9 cellular contexts compared by ENCODE assay signal in genomic region chr11:78039391-78039918, GRCh38. TPM values are rescaled to one million over a fixed set of nuclear protein-coding genes. Genes with fewer than 3 reads are reported as not detected.
A peak's percentile ranks its signal among the peaks of the same experiment; 100 is the strongest.
DNase-seq lines count a peak whose midpoint lies in the region; ATAC-seq and TF ChIP-seq lines count a peak whose summit lies in the region.
"Had no signal": no experiment of that assay in that cellular context is flagged by ENCODE, and none has a peak within 500 bp of the region (broad histone marks: within the 10 kb centered on the region; RNA-seq: fewer than 3 reads in every experiment).

No MANE protein-coding gene starts in this region.

- peak overlapping the region; percentile 32; the same call in 1 of the 2 replicates for H3K4me3 ChIP-seq in SJCRH30
- no peak overlapping the region for H3K4me3 ChIP-seq in fibroblast of lung (replicated peaks in 1 of 4; ENCODE audit: control extremely low read depth in 1 of 4, insufficient read depth in 1 of 4, low read depth in 3 of 4, low read length in 4 of 4)
- H3K4me3 ChIP-seq in stomach: no peak overlapping the region

- no peak for TF ChIP-seq EP300 in stomach (IDR thresholded peaks at IDR 0.05)

- in situ Hi-C loops in ACHN (cut with HindIII; ENCODE audit: low pct_ligation_motif_present, low pct_unique_long_range_greater_than_20kb, low sequenced_read_pairs): no loop called here

- H3K4me1 Mint-ChIP-seq in T-helper 1 cell treated with Interleukin-12 subunit alpha and Interleukin-12 subunit beta and Interleukin-4 antibody, amounts not matched to agents 30 μg/mL and 1 μg/mL, for 36 hours (ENCODE audit: low read depth): peaks cover 10% of the 10 kb centered on the region

- intact Hi-C loops in stomach (cut with DNase I; ENCODE audit: low total_unique reads): no loop called here

- no peaks in the 10 kb centered on the region for H3K9me3 ChIP-seq in SJCRH30 (replicated peaks)
- no peaks in the 10 kb centered on the region for H3K9me3 ChIP-seq in fibroblast of lung (ENCODE audit: control insufficient read depth, insufficient read depth, low read depth, low read length)
- H3K9me3 ChIP-seq in stomach: no peaks in the 10 kb centered on the region

- TF ChIP-seq CTCF in fibroblast of lung (conservative IDR thresholded peaks at IDR 0.05 in 1 of 2, IDR thresholded peaks at IDR 0.05 in 1 of 2; ENCODE audit: low read depth in 1 of 2, low read length in 2 of 2): no peak
- TF ChIP-seq CTCF in stomach (IDR thresholded peaks at IDR 0.05): no peak

- H3K36me3 ChIP-seq in SJCRH30 (no peaks in the 10 kb centered on the region), fibroblast of lung (ENCODE audit: control insufficient read depth, insufficient read depth, low read length) (no peaks in the 10 kb centered on the region), stomach (no peaks in the 10 kb centered on the region)

- peak overlapping the region; percentile 16 for H3K27ac Mint-ChIP-seq in T-helper 1 cell treated with Interleukin-12 subunit alpha and Interleukin-12 subunit beta and Interleukin-4 antibody, amounts not matched to agents 30 μg/mL and 1 μg/mL, for 36 hours

- no peak for TF ChIP-seq POLR2A in stomach (IDR thresholded peaks at IDR 0.05)

- no peaks in the 10 kb centered on the region for H3K79me2 ChIP-seq in fibroblast of lung (ENCODE audit: control insufficient read depth, insufficient read depth, low read length)

- no peaks in the 10 kb centered on the region for H3K27me3 Mint-ChIP-seq in T-helper 1 cell treated with Interleukin-12 subunit alpha and Interleukin-12 subunit beta and Interleukin-4 antibody, amounts not matched to agents 30 μg/mL and 1 μg/mL, for 36 hours (ENCODE audit: low read depth)

- H3K4me1 ChIP-seq in SJCRH30 (peaks cover 63% of the 10 kb centered on the region), fibroblast of lung (ENCODE audit: control insufficient read depth, extremely low read depth, insufficient read depth, low read length) (peaks cover 16% of the 10 kb centered on the region), stomach (peaks cover 42 to 48% (median 46%) of the 10 kb centered on the region in 4 donors)

- H3K27ac ChIP-seq in SJCRH30 (peak overlapping the region; percentile 89), fibroblast of lung (ENCODE audit: insufficient read depth, low read length) (peak overlapping the region; percentile 89), stomach (peak overlapping the region; percentile 60 to 85 (median 72))

- no peaks in the 10 kb centered on the region for H3K36me3 Mint-ChIP-seq in T-helper 1 cell treated with Interleukin-12 subunit alpha and Interleukin-12 subunit beta and Interleukin-4 antibody, amounts not matched to agents 30 μg/mL and 1 μg/mL, for 36 hours (ENCODE audit: low read depth)

- no peaks in the 10 kb centered on the region for H3K27me3 ChIP-seq in SJCRH30
- no peaks in the 10 kb centered on the region for H3K27me3 ChIP-seq in fibroblast of lung (ENCODE audit: control insufficient read depth, insufficient read depth, low read length)
- no peaks in the 10 kb centered on the region for H3K27me3 ChIP-seq in stomach

- no peak overlapping the region for H3K4me3 Mint-ChIP-seq in T-helper 1 cell treated with Interleukin-12 subunit alpha and Interleukin-12 subunit beta and Interleukin-4 antibody, amounts not matched to agents 30 μg/mL and 1 μg/mL, for 36 hours

- H2AFZ ChIP-seq in fibroblast of lung (ENCODE audit: low read length): peak overlapping the region; percentile 82

- H3K4me2 ChIP-seq in fibroblast of lung (ENCODE audit: extremely low read depth, insufficient read depth, low read length): peak overlapping the region; percentile 69

- H4K20me1 ChIP-seq in fibroblast of lung (ENCODE audit: control insufficient read depth, extremely low read depth, insufficient read depth, low read length): no peaks in the 10 kb centered on the region

- ATAC-seq in GM21447 (IDR thresholded peaks at IDR 0.05; ENCODE audit: unreplicated experiment): no peak

- no peaks in the 10 kb centered on the region for H3K9me3 Mint-ChIP-seq in T-helper 1 cell treated with Interleukin-12 subunit alpha and Interleukin-12 subunit beta and Interleukin-4 antibody, amounts not matched to agents 30 μg/mL and 1 μg/mL, for 36 hours

- no peak for DNase-seq in T-helper 1 cell
- no peak for DNase-seq in SJCRH30
- DNase-seq in fibroblast of lung (ENCODE audit: low read depth in 2 of 2): no peak
- DNase-seq in stomach: no peak
- no peak for DNase-seq in ACHN
- DNase-seq in activated CD4-positive, alpha-beta T cell treated with anti-CD3 and anti-CD28 coated beads for 4 hours: no peak

- no peak overlapping the region for H3K9ac ChIP-seq in fibroblast of lung (ENCODE audit: insufficient read depth, low read length)

- 72 to 90% (median 86%) methylated on average over 4 of the region's 4 CpGs for WGBS in stomach, 5 donors

RNA-seq across cellular contexts. Expression of gene KCTD14, which starts 16.4 kb away (rescaled TPM):
- 0.15 and 0.24 TPM in 2 replicates for total RNA-seq in SJCRH30 (2014; rRNA removed; shearing (Covaris generic))
- total RNA-seq in fibroblast of lung (0.33 and 0.77 TPM in 2 replicates), stomach (10 to 100 TPM in 4 of 5 donors, 1 to 10 TPM in 1; 2.3 to 62.0 (median 14.7) TPM)
- polyA plus RNA-seq in fibroblast of lung (2.5 and 3.2 TPM in 2 replicates), stomach (10 to 100 TPM in 2 of 3 donors, 1 to 10 TPM in 1; 8.9 to 27.2 (median 13.3) TPM)
- polyA plus RNA-seq in fibroblast of lung (2012): 1.2 and 1.9 TPM in 2 replicates
- 2.2 and 5.9 TPM in 2 replicates for polyA minus RNA-seq in fibroblast of lung (ENCODE audit: low replicate concordance)

RNA-seq across cellular contexts. Expression of gene THRSP, which starts 24.2 kb away (rescaled TPM):
- total RNA-seq in SJCRH30 (2014; rRNA removed; shearing (Covaris generic)): not detected in 2 replicates
- total RNA-seq in fibroblast of lung (under 0.01 TPM in 1 of 2 replicates, not detected in the other), stomach (under 1 TPM in 1 of 5 donors, not detected in 4; 0.55 TPM)
- polyA plus RNA-seq in fibroblast of lung (0.19 TPM in 1 of 2 replicates, not detected in the other), stomach (1 to 10 TPM in 1 of 3 donors, under 1 TPM in 1, not detected in 1; 0.33 to 1.4 TPM)
- 0.10 TPM in 1 of 2 replicates, not detected in the other for polyA plus RNA-seq in fibroblast of lung (2012)
- not detected in 2 replicates for polyA minus RNA-seq in fibroblast of lung (ENCODE audit: low replicate concordance)
- total RNA-seq: occipital lobe had no signal

RNA-seq across cellular contexts. Expression of gene NDUFC2, which starts 40.2 kb away (rescaled TPM):
- 127 and 135 TPM in 2 replicates for total RNA-seq in SJCRH30 (2014; rRNA removed; shearing (Covaris generic))
- total RNA-seq in fibroblast of lung (60.9 and 101 TPM in 2 replicates), stomach (100 to 1,000 TPM in 2 of 5 donors, 10 to 100 TPM in 2, not detected in 1; 53.6 to 336 (median 92.4) TPM)
- polyA plus RNA-seq in fibroblast of lung (93.9 and 113 TPM in 2 replicates), stomach (100 to 1,000 TPM; 110 to 121 (median 119) TPM)
- 446 and 520 TPM in 2 replicates for polyA plus RNA-seq in fibroblast of lung (2012)
- 29.3 and 35.9 TPM in 2 replicates for polyA minus RNA-seq in fibroblast of lung (ENCODE audit: low replicate concordance)

RNA-seq across cellular contexts. Expression of gene INTS4, which starts 45.0 kb away (rescaled TPM):
- 31.6 and 33.0 TPM in 2 replicates for total RNA-seq in SJCRH30 (2014; rRNA removed; shearing (Covaris generic))
- total RNA-seq in fibroblast of lung (32.4 and 38.6 TPM in 2 replicates), stomach (10 to 100 TPM; 10.7 to 92.8 (median 30.0) TPM)
- polyA plus RNA-seq in fibroblast of lung (17.2 and 20.8 TPM in 2 replicates), stomach (10 to 100 TPM; 12.4 to 16.9 (median 13.3) TPM)
- 14.6 and 20.2 TPM in 2 replicates for polyA plus RNA-seq in fibroblast of lung (2012)
- polyA minus RNA-seq in fibroblast of lung (ENCODE audit: low replicate concordance): 26.7 and 36.1 TPM in 2 replicates
